Comparison of ENCODE assay signal across 20 cellular contexts in genomic region chr13:43272866-43273265, GRCh38.
DNase-seq lines count a peak whose midpoint lies in the region; ATAC-seq and TF ChIP-seq lines count a peak whose summit lies in the region.
"Had no signal": no experiment of that assay in that cellular context is flagged by ENCODE, and none has a peak within 500 bp of the region (broad histone marks: within the 10 kb centered on the region; RNA-seq: fewer than 3 reads in every experiment).

No MANE protein-coding gene starts in this region.

- peaks cover 45% of the 10 kb centered on the region for H3K4me1 Mint-ChIP-seq in MCF 10A (ENCODE audit: insufficient read depth, unreplicated experiment)
- H3K4me1 Mint-ChIP-seq: activated CD4-positive, alpha-beta T cell treated with anti-CD3 and anti-CD28 coated beads, Interleukin-2, amount 10 ng/mL, durations not matched to agents 24 days and 14 days; naive thymus-derived CD8-positive, alpha-beta T cell had no signal

- CTCF ChIA-PET in MCF 10A (lab: Yijun Ruan, JAX): no interaction called here

- no peak overlapping the region for H2AFZ ChIP-seq in osteoblast (ENCODE audit: low read length)

- no peak overlapping the region for H3K4me3 Mint-ChIP-seq in MCF 10A (ENCODE audit: unreplicated experiment)
- H3K4me3 Mint-ChIP-seq: activated CD4-positive, alpha-beta T cell treated with anti-CD3 and anti-CD28 coated beads, Interleukin-2, amount 10 ng/mL, durations not matched to agents 24 days and 14 days; activated T-cell treated with anti-CD3 and anti-CD28 coated beads, Interleukin-2, amount 50 U/mL, for 4 hours; naive thymus-derived CD8-positive, alpha-beta T cell had no signal

- H3K9me3 Mint-ChIP-seq in MCF 10A (ENCODE audit: unreplicated experiment): no peaks in the 10 kb centered on the region
- H3K9me3 Mint-ChIP-seq: activated CD4-positive, alpha-beta T cell treated with anti-CD3 and anti-CD28 coated beads, Interleukin-2, amount 10 ng/mL, durations not matched to agents 24 days and 14 days; activated T-cell treated with anti-CD3 and anti-CD28 coated beads, Interleukin-2, amount 50 U/mL, for 4 hours; naive thymus-derived CD8-positive, alpha-beta T cell had no signal

- peak overlapping the region; percentile 11 for H3K27ac Mint-ChIP-seq in MCF 10A (ENCODE audit: low read depth, unreplicated experiment)
- H3K27ac Mint-ChIP-seq: activated CD4-positive, alpha-beta T cell treated with anti-CD3 and anti-CD28 coated beads, Interleukin-2, amount 10 ng/mL, durations not matched to agents 24 days and 14 days; naive thymus-derived CD8-positive, alpha-beta T cell had no signal

- H3K4me1 ChIP-seq in breast epithelium (no peaks in the 10 kb centered on the region), SJCRH30 (peaks cover 16% of the 10 kb centered on the region), osteoblast (ENCODE audit: insufficient read depth, low read length) (peaks cover 28% of the 10 kb centered on the region)
- H3K4me1 ChIP-seq: testis had no signal

- ATAC-seq in left ventricle myocardium superior (no peak), HG03108 (IDR thresholded peaks at IDR 0.05; ENCODE audit: unreplicated experiment) (no peak)
- ATAC-seq: activated T-cell treated with anti-CD3 and anti-CD28 coated beads, Interleukin-2, amount 50 U/mL, for 4 hours; naive thymus-derived CD8-positive, alpha-beta T cell had no signal

- H3K9me3 ChIP-seq in breast epithelium: no peaks in the 10 kb centered on the region
- no peaks in the 10 kb centered on the region for H3K9me3 ChIP-seq in SJCRH30 (replicated peaks)
- H3K9me3 ChIP-seq in osteoblast (ENCODE audit: low read depth, low read length): no peaks in the 10 kb centered on the region
- H3K9me3 ChIP-seq: testis had no signal

- H3K4me3 ChIP-seq in breast epithelium (no peak overlapping the region), SJCRH30 (no peak overlapping the region), osteoblast (ENCODE audit: insufficient read depth, low read length) (no peak overlapping the region)
- H3K4me3 ChIP-seq: testis had no signal

- no TSS peak for BruUV-seq in MCF 10A (replicated peaks; lab: Mats Ljungman, UMichigan)

- no peak overlapping the region for H3K4me2 ChIP-seq in osteoblast (ENCODE audit: insufficient read depth, low read length)

- H3K79me2 ChIP-seq in osteoblast (ENCODE audit: insufficient read depth, low read length): no peaks in the 10 kb centered on the region

- no peaks in the 10 kb centered on the region for H3K27me3 Mint-ChIP-seq in MCF 10A (ENCODE audit: insufficient read depth, unreplicated experiment)

- POLR2A ChIA-PET in MCF 10A (lab: Yijun Ruan, JAX): no interaction called here

- DNase-seq in MCF 10A (ENCODE audit: unreplicated experiment) (no peak), breast epithelium (ENCODE audit: low spot score in 2 of 2) (no peak), NCI-H2081 (lab: John Stamatoyannopoulos, UW) (peak; percentile 60 to 87), SJCRH30 (no peak), osteoblast (ENCODE audit: insufficient read length, low spot score, missing footprints) (no peak), erythroblast (lab: John Stamatoyannopoulos, UW) (no peak), left ventricle myocardium superior (no peak)
- DNase-seq: activated CD4-positive, alpha-beta T cell treated with anti-CD3 and anti-CD28 coated beads, Interleukin-2, amount 10 ng/mL, durations not matched to agents 24 days and 14 days; activated naive CD4-positive, alpha-beta T cell; activated T-cell treated with anti-CD3 and anti-CD28 coated beads, Interleukin-2, amount 50 U/mL, for 4 hours; Kasumi-1; kidney; naive thymus-derived CD8-positive, alpha-beta T cell; NCI-H2171; NCI-H526 treated with DMSO at 0.1 percent for 48 hours; stimulated activated naive CD4-positive, alpha-beta T cell treated with Interleukin-2 at 50 U/mL for 16 hours; testis; WERI-Rb-1 had no signal

- no peak overlapping the region for H3K27ac ChIP-seq in breast epithelium
- peak overlapping the region; percentile 15; the same call in 1 of the 2 replicates for H3K27ac ChIP-seq in SJCRH30
- peak overlapping the region; percentile 6 for H3K27ac ChIP-seq in osteoblast (ENCODE audit: low read depth, low read length)
- H3K27ac ChIP-seq: HL-60, testis, WERI-Rb-1 had no signal

- H3K36me3 ChIP-seq in breast epithelium: no peaks in the 10 kb centered on the region
- H3K36me3 ChIP-seq in SJCRH30: peaks cover 3% of the 10 kb centered on the region; the same call in 1 of the 2 replicates
- no peaks in the 10 kb centered on the region for H3K36me3 ChIP-seq in osteoblast (ENCODE audit: insufficient read depth, low read length)
- H3K36me3 ChIP-seq: WERI-Rb-1 had no signal

- H3K27me3 ChIP-seq in breast epithelium (no peaks in the 10 kb centered on the region), SJCRH30 (no peaks in the 10 kb centered on the region), osteoblast (ENCODE audit: insufficient read depth, low read length) (no peaks in the 10 kb centered on the region)
- H3K27me3 ChIP-seq: testis had no signal

- TF ChIP-seq CTCF in MCF 10A (IDR thresholded peaks at IDR 0.05; ENCODE audit: unreplicated experiment): no peak
- TF ChIP-seq CTCF in breast epithelium (IDR thresholded peaks at IDR 0.05): no peak
- no peak for TF ChIP-seq CTCF in osteoblast (IDR thresholded peaks at IDR 0.05; ENCODE audit: extremely low read depth, low read depth, low read length)

- no peaks in the 10 kb centered on the region for H4K20me1 ChIP-seq in osteoblast (ENCODE audit: insufficient read depth, low read length)

- intact Hi-C loops in MCF 10A (cut with micrococcal nuclease): no loop called here
- intact Hi-C loops in breast epithelium (cut with DNase I; ENCODE audit: low total_unique reads): no loop called here
- intact Hi-C loops in left ventricle myocardium superior (cut with micrococcal nuclease): no loop called here

- TF ChIP-seq POLR2A in breast epithelium (IDR thresholded peaks at IDR 0.05): no peak
- TF ChIP-seq POLR2A in erythroblast (IDR thresholded peaks at IDR 0.05; ENCODE audit: low read length): no peak

- no peaks in the 10 kb centered on the region for H3K36me3 Mint-ChIP-seq in MCF 10A (ENCODE audit: insufficient read depth, unreplicated experiment)
- H3K36me3 Mint-ChIP-seq: naive thymus-derived CD8-positive, alpha-beta T cell had no signal

Comparison
In these comparisons a context has a peak if more than half of its experiments do, and no peak if none do; other contexts are left out.
1. DNase-seq: peak in NCI-H2081 (2 of 2); none in MCF 10A (single experiment), breast epithelium (0 of 2), SJCRH30 (0 of 2), osteoblast (single experiment), erythroblast (0 of 2) and left ventricle myocardium superior (single experiment).
2. H3K27ac ChIP-seq: peak in SJCRH30 (single experiment) and osteoblast (single experiment); none in breast epithelium (0 of 2).